19 cellular contexts compared by ENCODE assay signal in the genomic region with DNA sequence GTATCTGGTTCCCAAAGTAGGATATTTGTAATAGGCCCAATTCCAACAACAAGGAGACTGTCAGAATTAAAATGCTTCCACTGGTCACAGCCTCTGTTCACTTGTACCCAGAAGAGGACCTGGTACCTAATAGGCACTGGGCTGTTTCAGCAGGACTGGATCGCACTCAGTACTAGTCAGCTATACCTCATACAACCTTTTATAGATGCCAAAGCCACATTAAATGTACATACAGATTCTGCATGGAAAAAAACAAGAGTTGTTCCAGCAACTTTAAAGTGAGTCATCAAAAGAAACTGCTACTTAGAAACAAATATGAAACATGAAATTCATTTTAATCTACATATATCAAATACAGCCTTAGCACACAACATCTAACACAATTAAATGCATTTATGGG.
DNase-seq lines count a peak whose midpoint lies in the region; ATAC-seq and TF ChIP-seq lines count a peak whose summit lies in the region.
"Had no signal": no experiment of that assay in that cellular context is flagged by ENCODE, and none has a peak within 500 bp of the region (broad histone marks: within the 10 kb centered on the region; RNA-seq: fewer than 3 reads in every experiment).

No MANE protein-coding gene starts in this region.

- no peak overlapping the region for H3K4me2 ChIP-seq in PC-3 (ENCODE audit: low read length)
- H3K4me2 ChIP-seq: BLaER1 had no signal

- H3K27me3 ChIP-seq in PC-3 (ENCODE audit: low read length), result no peaks in the 10 kb centered on the region
- H3K27me3 ChIP-seq: BLaER1 had no signal

- no peaks in the 10 kb centered on the region for H3K36me3 ChIP-seq in PC-3 (ENCODE audit: low read depth, low read length)

- intact Hi-C loops in activated naive CD4-positive, alpha-beta T cell treated with anti-CD3 and anti-CD28 coated beads for 36 hours (cut with micrococcal nuclease), result loop anchor here (5.0 kb wide), 1 partner anchor 106 kb away; no protein-coding TSS in a partner anchor
- intact Hi-C loops in PC-3 (cut with micrococcal nuclease), result loop anchor here (10.0 kb wide), 1 partner anchor 104 kb away; no protein-coding TSS in a partner anchor

- H3K9me3 Mint-ChIP-seq in activated naive CD4-positive, alpha-beta T cell treated with anti-CD3 and anti-CD28 coated beads, Interleukin-2, amount 50 U/mL, for 72 hours, result no peaks in the 10 kb centered on the region
- H3K9me3 Mint-ChIP-seq in activated naive CD4-positive, alpha-beta T cell treated with anti-CD3 and anti-CD28 coated beads for 36 hours, result no peaks in the 10 kb centered on the region
- H3K9me3 Mint-ChIP-seq in stimulated activated naive CD8-positive, alpha-beta T cell treated with anti-CD3 and anti-CD28 coated beads, Interleukin-15, Interleukin-2, amounts not matched to agents 100 ng/mL and 50 ng/mL, for 24 hours, result no peaks in the 10 kb centered on the region
- H3K9me3 Mint-ChIP-seq: CD8-positive, alpha-beta T cell; HFFc6 had no signal

- ATAC-seq in activated naive CD4-positive, alpha-beta T cell treated with anti-CD3 and anti-CD28 coated beads, Interleukin-2, amount 50 U/mL, for 72 hours, result peak; percentile 59 to 81
- peak; percentile 79 for ATAC-seq in PC-3
- ATAC-seq: CD8-positive, alpha-beta T cell; GM12878 had no signal

- CTCF ChIA-PET in activated naive CD4-positive, alpha-beta T cell treated with anti-CD3 and anti-CD28 coated beads for 36 hours (lab: Charles Lee), result interaction anchor here (0.6 kb wide), 1 partner anchor 38 kb away, joined by 4 read pairs; no protein-coding TSS in a partner anchor
- CTCF ChIA-PET in PC-3 (lab: Charles Lee), result interaction anchor here (0.7 kb wide), 1 partner anchor 301 kb away, joined by 3 read pairs; no protein-coding TSS in a partner anchor

- H3F3A ChIP-seq in PC-3 (ENCODE audit: low read length, unreplicated experiment), result no peaks in the 10 kb centered on the region

- no peaks in the 10 kb centered on the region for H3K79me2 ChIP-seq in PC-3 (ENCODE audit: low read length)

- H3K9me3 ChIP-seq in PC-3 (ENCODE audit: low read length), result no peaks in the 10 kb centered on the region
- H3K9me3 ChIP-seq: BLaER1 had no signal

- H3K36me3 Mint-ChIP-seq in activated naive CD4-positive, alpha-beta T cell treated with anti-CD3 and anti-CD28 coated beads, Interleukin-2, amount 50 U/mL, for 72 hours, result no peaks in the 10 kb centered on the region
- H3K36me3 Mint-ChIP-seq in activated naive CD4-positive, alpha-beta T cell treated with anti-CD3 and anti-CD28 coated beads for 36 hours (ENCODE audit: low read depth), result no peaks in the 10 kb centered on the region
- peaks cover 23% of the 10 kb centered on the region for H3K36me3 Mint-ChIP-seq in stimulated activated naive CD8-positive, alpha-beta T cell treated with anti-CD3 and anti-CD28 coated beads, Interleukin-15, Interleukin-2, amounts not matched to agents 100 ng/mL and 50 ng/mL, for 24 hours (ENCODE audit: low read depth)

- no peaks in the 10 kb centered on the region for H3K27me3 Mint-ChIP-seq in activated naive CD4-positive, alpha-beta T cell treated with anti-CD3 and anti-CD28 coated beads for 36 hours (ENCODE audit: low read depth)
- H3K27me3 Mint-ChIP-seq in stimulated activated naive CD8-positive, alpha-beta T cell treated with anti-CD3 and anti-CD28 coated beads, Interleukin-15, Interleukin-2, amounts not matched to agents 100 ng/mL and 50 ng/mL, for 24 hours, result no peaks in the 10 kb centered on the region

- no peaks in the 10 kb centered on the region for H3K9me2 ChIP-seq in PC-3 (replicated peaks; ENCODE audit: low read length)

- no TSS peak for BruUV-seq in PC-3 (replicated peaks; lab: Mats Ljungman, UMichigan)

- no peak overlapping the region for H3K27ac ChIP-seq in PC-3 (ENCODE audit: low read length)
- H3K27ac ChIP-seq: BLaER1 had no signal

- H3K4me1 ChIP-seq in PC-3 (ENCODE audit: insufficient read depth, low read length), result no peaks in the 10 kb centered on the region
- H3K4me1 ChIP-seq: BLaER1 had no signal

- TF ChIP-seq CTCF in PC-3 (conservative IDR thresholded peaks at IDR 0.05; ENCODE audit: low read depth, low read length), result no peak

- no peak overlapping the region for H3K27ac Mint-ChIP-seq in activated naive CD4-positive, alpha-beta T cell treated with anti-CD3 and anti-CD28 coated beads, Interleukin-2, amount 50 U/mL, for 72 hours
- H3K27ac Mint-ChIP-seq in activated naive CD4-positive, alpha-beta T cell treated with anti-CD3 and anti-CD28 coated beads for 36 hours, result no peak overlapping the region
- peak overlapping the region; percentile 41 for H3K27ac Mint-ChIP-seq in stimulated activated naive CD8-positive, alpha-beta T cell treated with anti-CD3 and anti-CD28 coated beads, Interleukin-15, Interleukin-2, amounts not matched to agents 100 ng/mL and 50 ng/mL, for 24 hours
- H3K27ac Mint-ChIP-seq: CD8-positive, alpha-beta T cell; HFFc6 had no signal

- no peak for DNase-seq in activated naive CD4-positive, alpha-beta T cell treated with anti-CD3 and anti-CD28 coated beads, Interleukin-2, amount 50 U/mL, for 72 hours (ENCODE audit: low spot score in 2 of 2)
- DNase-seq in activated naive CD4-positive, alpha-beta T cell treated with anti-CD3 and anti-CD28 coated beads for 36 hours, result no peak
- DNase-seq in PC-3 (no peak), fibroblast of the conjunctiva (ENCODE audit: low read depth) (peak; percentile 10), NCI-H1048 (lab: John Stamatoyannopoulos, UW) (no peak), NCI-H69 (lab: John Stamatoyannopoulos, UW) (no peak), GM19238 (ENCODE audit: insufficient read length, low spot score) (no peak)
- DNase-seq: CD8-positive, alpha-beta T cell; DND-41; HFFc6; NCI-H187 treated with DMSO at 0.1 percent for 48 hours; NCI-H2171; NCI-H446; OCI-M1; RPMI8226; SIG-M5 had no signal

- no peaks in the 10 kb centered on the region for H4K20me1 ChIP-seq in PC-3 (ENCODE audit: low read length)

- H3K4me3 ChIP-seq in PC-3 (ENCODE audit: low read length), result no peak overlapping the region
- H3K4me3 ChIP-seq: BLaER1, GM12878 had no signal

- POLR2A ChIA-PET in PC-3 (lab: Charles Lee; ENCODE audit: unreplicated experiment), result no interaction called here

- no peak overlapping the region for H3K4me3 Mint-ChIP-seq in activated naive CD4-positive, alpha-beta T cell treated with anti-CD3 and anti-CD28 coated beads for 36 hours
- no peak overlapping the region for H3K4me3 Mint-ChIP-seq in stimulated activated naive CD8-positive, alpha-beta T cell treated with anti-CD3 and anti-CD28 coated beads, Interleukin-15, Interleukin-2, amounts not matched to agents 100 ng/mL and 50 ng/mL, for 24 hours
- H3K4me3 Mint-ChIP-seq: CD8-positive, alpha-beta T cell; HFFc6 had no signal

- peaks cover 10% of the 10 kb centered on the region for H3K4me1 Mint-ChIP-seq in activated naive CD4-positive, alpha-beta T cell treated with anti-CD3 and anti-CD28 coated beads for 36 hours (ENCODE audit: low read depth)
- peaks cover 10% of the 10 kb centered on the region for H3K4me1 Mint-ChIP-seq in stimulated activated naive CD8-positive, alpha-beta T cell treated with anti-CD3 and anti-CD28 coated beads, Interleukin-15, Interleukin-2, amounts not matched to agents 100 ng/mL and 50 ng/mL, for 24 hours (ENCODE audit: low read depth)

- no peak overlapping the region for H3K9ac ChIP-seq in PC-3 (ENCODE audit: low read length)
- H3K9ac ChIP-seq: BLaER1 had no signal

- H2AFZ ChIP-seq in PC-3 (ENCODE audit: low read length), result no peak overlapping the region
